1 cellular context compared by ENCODE assay signal in the genomic region with DNA sequence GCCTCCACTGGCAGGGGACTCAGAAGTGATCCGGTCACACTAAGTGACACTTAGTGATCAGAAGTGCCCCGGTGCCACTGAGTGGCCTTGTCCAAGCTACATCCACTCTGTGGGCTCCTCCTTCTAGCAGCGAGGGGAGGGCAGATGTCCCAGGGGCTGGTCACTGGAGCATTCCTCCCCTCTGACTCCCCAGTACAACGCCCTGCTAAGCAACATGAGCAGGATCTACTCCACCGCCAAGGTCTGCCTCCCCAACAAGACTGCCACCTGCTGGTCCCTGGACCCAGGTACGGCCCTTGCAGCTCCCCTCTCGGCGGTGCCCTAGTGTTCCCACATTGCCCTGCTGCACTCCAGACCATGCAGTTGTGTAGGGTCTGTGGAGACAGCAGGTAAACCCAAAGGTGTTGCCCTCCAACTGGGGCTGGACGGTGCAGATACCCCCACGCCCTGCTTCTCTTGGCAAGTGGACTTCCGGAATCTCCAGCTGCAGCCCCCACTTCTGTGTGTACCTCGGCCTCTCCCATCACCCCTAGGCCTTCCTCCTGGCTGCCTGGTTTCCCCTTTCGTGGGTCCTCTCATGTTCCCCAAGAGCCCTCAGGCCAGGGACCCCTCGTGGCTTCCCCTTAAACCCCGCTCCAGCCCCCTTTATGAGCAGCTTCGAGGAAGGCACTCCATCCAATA.
A peak's percentile ranks its signal among the peaks of the same experiment; 100 is the strongest.
TF ChIP-seq lines count a peak whose summit lies in the region.

No MANE protein-coding gene starts in this region.

TF ChIP-seq in SK-N-SH, 30 proteins besides CTCF, POLR2A, EP300 and RAD21:
- TF ChIP-seq NFIC (IDR thresholded peaks at IDR 0.05; ENCODE audit: borderline replicate concordance) (peak; percentile 23; the same call in 1 of the 2 replicates), FOSL2 (IDR thresholded peaks at IDR 0.05; ENCODE audit: borderline replicate concordance, low read depth) (no peak; the same call in 1 of the 2 replicates), POLR2AphosphoS5 (IDR thresholded peaks at IDR 0.05; ENCODE audit: low read depth, low read length) (no peak), SIN3A (IDR thresholded peaks at IDR 0.05; ENCODE audit: borderline replicate concordance, low read depth, low read length) (peak; percentile 78; the same call in 1 of the 2 replicates), SMC3 (IDR thresholded peaks at IDR 0.05; ENCODE audit: low read depth, low read length) (peak; percentile 99), CHD2 (IDR thresholded peaks at IDR 0.05; ENCODE audit: low read length, partially characterized antibody) (peak; percentile 25)
- TF ChIP-seq, protein P1, sequence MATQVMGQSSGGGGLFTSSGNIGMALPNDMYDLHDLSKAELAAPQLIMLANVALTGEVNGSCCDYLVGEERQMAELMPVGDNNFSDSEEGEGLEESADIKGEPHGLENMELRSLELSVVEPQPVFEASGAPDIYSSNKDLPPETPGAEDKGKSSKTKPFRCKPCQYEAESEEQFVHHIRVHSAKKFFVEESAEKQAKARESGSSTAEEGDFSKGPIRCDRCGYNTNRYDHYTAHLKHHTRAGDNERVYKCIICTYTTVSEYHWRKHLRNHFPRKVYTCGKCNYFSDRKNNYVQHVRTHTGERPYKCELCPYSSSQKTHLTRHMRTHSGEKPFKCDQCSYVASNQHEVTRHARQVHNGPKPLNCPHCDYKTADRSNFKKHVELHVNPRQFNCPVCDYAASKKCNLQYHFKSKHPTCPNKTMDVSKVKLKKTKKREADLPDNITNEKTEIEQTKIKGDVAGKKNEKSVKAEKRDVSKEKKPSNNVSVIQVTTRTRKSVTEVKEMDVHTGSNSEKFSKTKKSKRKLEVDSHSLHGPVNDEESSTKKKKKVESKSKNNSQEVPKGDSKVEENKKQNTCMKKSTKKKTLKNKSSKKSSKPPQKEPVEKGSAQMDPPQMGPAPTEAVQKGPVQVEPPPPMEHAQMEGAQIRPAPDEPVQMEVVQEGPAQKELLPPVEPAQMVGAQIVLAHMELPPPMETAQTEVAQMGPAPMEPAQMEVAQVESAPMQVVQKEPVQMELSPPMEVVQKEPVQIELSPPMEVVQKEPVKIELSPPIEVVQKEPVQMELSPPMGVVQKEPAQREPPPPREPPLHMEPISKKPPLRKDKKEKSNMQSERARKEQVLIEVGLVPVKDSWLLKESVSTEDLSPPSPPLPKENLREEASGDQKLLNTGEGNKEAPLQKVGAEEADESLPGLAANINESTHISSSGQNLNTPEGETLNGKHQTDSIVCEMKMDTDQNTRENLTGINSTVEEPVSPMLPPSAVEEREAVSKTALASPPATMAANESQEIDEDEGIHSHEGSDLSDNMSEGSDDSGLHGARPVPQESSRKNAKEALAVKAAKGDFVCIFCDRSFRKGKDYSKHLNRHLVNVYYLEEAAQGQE (IDR thresholded peaks at IDR 0.05; ENCODE audit: low read depth, low read length): 0 out of 2 replicates have a peak, but pooled peaks have one; percentile 19
- TF ChIP-seq, protein P2, sequence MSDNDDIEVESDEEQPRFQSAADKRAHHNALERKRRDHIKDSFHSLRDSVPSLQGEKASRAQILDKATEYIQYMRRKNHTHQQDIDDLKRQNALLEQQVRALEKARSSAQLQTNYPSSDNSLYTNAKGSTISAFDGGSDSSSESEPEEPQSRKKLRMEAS (IDR thresholded peaks at IDR 0.05; ENCODE audit: low read depth): peak; percentile 16; the same call in 1 of the 2 replicates
